In the genomic region with DNA sequence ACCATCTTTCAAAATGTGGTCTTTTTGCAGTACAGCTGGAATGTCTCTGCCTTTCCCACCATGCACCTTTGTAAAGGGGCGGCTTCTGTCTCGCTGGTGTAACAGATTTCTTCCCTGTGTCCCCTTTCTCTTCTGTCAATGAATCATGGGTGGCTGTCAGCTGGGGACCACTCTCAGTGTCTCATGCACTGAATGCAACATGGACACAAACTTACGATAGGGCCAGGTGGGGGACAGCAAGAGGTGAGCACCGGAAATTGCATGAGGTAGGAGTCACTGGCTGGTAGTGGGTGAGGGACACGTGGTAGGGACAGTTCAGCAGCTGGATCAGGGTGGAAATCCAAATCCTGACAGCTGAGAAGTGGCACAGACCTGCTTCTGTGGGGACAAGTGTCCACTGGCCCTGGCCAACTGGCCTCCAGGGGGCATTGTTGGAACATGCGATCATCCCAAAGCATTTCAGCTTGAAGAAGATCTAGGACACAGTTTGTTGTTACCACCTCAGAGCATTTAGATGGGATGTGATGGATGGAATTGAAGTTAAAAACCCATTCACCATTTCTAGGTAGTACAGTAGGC, we compare ENCODE assay signal across 8 cellular contexts.
DNase-seq lines count a peak whose midpoint lies in the region; ATAC-seq, FAIRE-seq and TF ChIP-seq lines count a peak whose summit lies in the region.
"Not testable (repeated sequence)": the region's sequence is repeated elsewhere in the genome, so short reads cannot be mapped to it uniquely, and the experiment has no call there.

No MANE protein-coding gene starts in this region.

- not testable (repeated sequence) for H3K36me3 ChIP-seq in osteoblast (ENCODE audit: insufficient read depth, low read length)

- not testable (repeated sequence) for H3K79me2 ChIP-seq in osteoblast (ENCODE audit: insufficient read depth, low read length)

- H3K27me3 Mint-ChIP-seq in activated naive CD4-positive, alpha-beta T cell treated with anti-CD3 and anti-CD28 coated beads for 36 hours (ENCODE audit: low read depth): not testable (repeated sequence)

- H3K9me3 ChIP-seq in A549; osteoblast (ENCODE audit: low read depth, low read length): not testable (repeated sequence)

- peak; percentile 36 to 55; a peak in 2 of 5 replicates for TF ChIP-seq RAD21 in A549 (conservative IDR thresholded peaks at IDR 0.05 in 1 of 2, IDR thresholded peaks at IDR 0.05 in 1 of 2)

- H3K4me3 Mint-ChIP-seq in activated naive CD4-positive, alpha-beta T cell treated with anti-CD3 and anti-CD28 coated beads for 36 hours: not testable (repeated sequence)

- not testable (repeated sequence) for H2AFZ ChIP-seq in osteoblast (ENCODE audit: low read length)

- WGBS in A549 (ENCODE audit: missing lambda C conversion rate): 76% methylated on average over 6 of the region's 6 CpGs

- not testable (repeated sequence) for H3K4me1 ChIP-seq in A549; osteoblast (ENCODE audit: insufficient read depth, low read length)

- ATAC-seq in A549: peak; percentile 84 to 93

- not testable (repeated sequence) for H3K4me3 ChIP-seq in A549; LNCaP clone FGC (ENCODE audit: low read depth, low read length); epithelial cell of esophagus (ENCODE audit: low read length); osteoblast (ENCODE audit: insufficient read depth, low read length)

- not testable (repeated sequence) for H3K9me3 Mint-ChIP-seq in activated naive CD4-positive, alpha-beta T cell treated with anti-CD3 and anti-CD28 coated beads for 36 hours

- H3K27me3 ChIP-seq in osteoblast (ENCODE audit: insufficient read depth, low read length): not testable (repeated sequence)

- H3K27ac ChIP-seq in A549; osteoblast (ENCODE audit: low read depth, low read length): not testable (repeated sequence)

- POLR2A ChIA-PET in A549 (lab: Yijun Ruan, JAX): not testable (repeated sequence)

- H3K27ac Mint-ChIP-seq in activated naive CD4-positive, alpha-beta T cell treated with anti-CD3 and anti-CD28 coated beads for 36 hours: not testable (repeated sequence)

- TF ChIP-seq CTCF in A549 (IDR thresholded peaks at IDR 0.05): peak; percentile 40
- TF ChIP-seq CTCF in LNCaP clone FGC (IDR thresholded peaks at IDR 0.05; ENCODE audit: control insufficient read depth, extremely low read depth, insufficient read depth): peak; percentile 54
- TF ChIP-seq CTCF in epithelial cell of esophagus (IDR thresholded peaks at IDR 0.05; ENCODE audit: insufficient read depth, low read depth, low read length, missing control alignments): peak; percentile 55
- TF ChIP-seq CTCF in osteoblast (IDR thresholded peaks at IDR 0.05; ENCODE audit: extremely low read depth, low read depth, low read length): peak; percentile 47

- not testable (repeated sequence) for H4K20me1 ChIP-seq in osteoblast (ENCODE audit: insufficient read depth, low read length)

- FAIRE-seq in A549 (lab: Jason Lieb, UNC): not testable (repeated sequence)

- not testable (repeated sequence) for H3K4me1 Mint-ChIP-seq in activated naive CD4-positive, alpha-beta T cell treated with anti-CD3 and anti-CD28 coated beads for 36 hours (ENCODE audit: low read depth)

- CTCF ChIA-PET in A549 (lab: Yijun Ruan, JAX); activated naive CD4-positive, alpha-beta T cell treated with anti-CD3 and anti-CD28 coated beads for 36 hours (lab: Charles Lee): not testable (repeated sequence)

- intact Hi-C loops in activated naive CD4-positive, alpha-beta T cell treated with anti-CD3 and anti-CD28 coated beads for 36 hours (cut with micrococcal nuclease): not testable (repeated sequence)

- H3K36me3 Mint-ChIP-seq in activated naive CD4-positive, alpha-beta T cell treated with anti-CD3 and anti-CD28 coated beads for 36 hours (ENCODE audit: low read depth): peaks cover 36% of the 10 kb centered on the region

- not testable (repeated sequence) for TF ChIP-seq POLR2A in A549 (IDR thresholded peaks at IDR 0.05; ENCODE audit: low read length)

- DNase-seq in A549 (ENCODE audit: low read depth in 1 of 2, low spot score in 1 of 2) (peak in 1 of 2 experiments; percentile 57), ELR (ENCODE audit: low read depth) (peak; percentile 32), OCI-M1 (lab: John Stamatoyannopoulos, UW) (peak; percentile 45), epithelial cell of esophagus (ENCODE audit: low read depth) (peak; percentile 49), hypothalamus (lab: John Stamatoyannopoulos, UW) (peak in 36 of 51 donors; percentile 3 to 80 (median 38))
- DNase-seq in LNCaP clone FGC (ENCODE audit: low read depth); osteoblast (ENCODE audit: insufficient read length, low spot score, missing footprints): not testable (repeated sequence)
- peak; percentile 26 for DNase-seq in activated naive CD4-positive, alpha-beta T cell treated with anti-CD3 and anti-CD28 coated beads for 36 hours

- TF ChIP-seq EP300 in A549 (IDR thresholded peaks at IDR 0.05): not testable (repeated sequence)

- not testable (repeated sequence) for H3K4me2 ChIP-seq in A549; osteoblast (ENCODE audit: insufficient read depth, low read length)
